24 cellular contexts compared by ENCODE assay signal in the genomic region with DNA sequence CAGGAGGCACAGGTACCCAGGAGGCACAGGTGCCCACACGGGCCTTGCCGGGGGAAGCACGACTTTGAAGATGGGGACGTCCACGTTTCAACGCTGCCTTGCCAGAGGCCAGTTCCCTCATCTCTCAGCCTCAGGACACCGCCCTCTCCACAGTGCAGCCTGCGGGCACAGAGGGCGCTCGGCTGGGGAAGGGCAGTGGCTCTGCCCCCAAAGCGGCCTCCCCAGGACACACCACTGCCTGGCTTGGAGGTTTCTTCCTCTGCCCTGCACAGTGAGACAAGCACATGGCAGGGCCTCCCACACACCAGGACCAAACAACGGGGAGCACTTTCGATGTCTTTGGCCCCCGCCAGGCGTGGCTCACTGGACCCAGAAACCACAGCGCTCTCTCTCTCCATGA.
DNase-seq lines count a peak whose midpoint lies in the region; ATAC-seq and TF ChIP-seq lines count a peak whose summit lies in the region.
"Had no signal": no experiment of that assay in that cellular context is flagged by ENCODE, and none has a peak within 500 bp of the region (broad histone marks: within the 10 kb centered on the region; RNA-seq: fewer than 3 reads in every experiment).

No MANE protein-coding gene starts in this region.

- H3K36me3 Mint-ChIP-seq in activated CD8-positive, alpha-beta T cell treated with anti-CD3 and anti-CD28 coated beads, Interleukin-2, amount 10 ng/mL, durations not matched to agents 7 days and 5 days (ENCODE audit: low read depth): peaks cover 10% of the 10 kb centered on the region
- H3K36me3 Mint-ChIP-seq in activated CD8-positive, alpha-beta T cell treated with anti-CD3 and anti-CD28 coated beads for 36 hours (ENCODE audit: low read depth): peaks cover 22% of the 10 kb centered on the region
- H3K36me3 Mint-ChIP-seq in CD8-positive, alpha-beta T cell: peaks cover 75% of the 10 kb centered on the region
- H3K36me3 Mint-ChIP-seq in brain (peaks cover 11% of the 10 kb centered on the region), neural crest cell (ENCODE audit: low read depth) (peaks cover 3% of the 10 kb centered on the region)

- CTCF ChIA-PET in activated CD8-positive, alpha-beta T cell treated with anti-CD3 and anti-CD28 coated beads, Interleukin-2, amount 10 ng/mL, durations not matched to agents 7 days and 5 days (lab: Charles Lee): interaction anchor here (1.6 kb wide), 1 partner anchor 8 kb away, joined by 3 read pairs; no protein-coding TSS in a partner anchor
- CTCF ChIA-PET in activated CD8-positive, alpha-beta T cell treated with anti-CD3 and anti-CD28 coated beads for 36 hours (lab: Charles Lee): no interaction called here
- CTCF ChIA-PET in CD8-positive, alpha-beta T cell (lab: Charles Lee): no interaction called here

- no peak overlapping the region for H3K4me3 Mint-ChIP-seq in activated CD8-positive, alpha-beta T cell treated with anti-CD3 and anti-CD28 coated beads, Interleukin-2, amount 10 ng/mL, durations not matched to agents 7 days and 5 days
- no peak overlapping the region for H3K4me3 Mint-ChIP-seq in activated CD8-positive, alpha-beta T cell treated with anti-CD3 and anti-CD28 coated beads for 36 hours
- H3K4me3 Mint-ChIP-seq in CD8-positive, alpha-beta T cell: no peak overlapping the region
- H3K4me3 Mint-ChIP-seq in brain: no peak overlapping the region
- H3K4me3 Mint-ChIP-seq in neural crest cell: no peak overlapping the region
- H3K4me3 Mint-ChIP-seq: nephron progenitor cell had no signal

- peaks cover 27% of the 10 kb centered on the region for H3K4me1 Mint-ChIP-seq in activated CD8-positive, alpha-beta T cell treated with anti-CD3 and anti-CD28 coated beads, Interleukin-2, amount 10 ng/mL, durations not matched to agents 7 days and 5 days (ENCODE audit: low read depth)
- H3K4me1 Mint-ChIP-seq in activated CD8-positive, alpha-beta T cell treated with anti-CD3 and anti-CD28 coated beads for 36 hours (ENCODE audit: low read depth): peaks cover 57% of the 10 kb centered on the region
- peaks cover 69% of the 10 kb centered on the region for H3K4me1 Mint-ChIP-seq in CD8-positive, alpha-beta T cell (ENCODE audit: low read depth)
- peaks cover 46% of the 10 kb centered on the region for H3K4me1 Mint-ChIP-seq in brain
- peaks cover 69% of the 10 kb centered on the region for H3K4me1 Mint-ChIP-seq in neural crest cell

- H3K27ac ChIP-seq in CD8-positive, alpha-beta T cell (ENCODE audit: low read depth, low read length): no peak overlapping the region
- H3K27ac ChIP-seq: HL-60, psoas muscle had no signal

- POLR2A ChIA-PET in activated CD8-positive, alpha-beta T cell treated with anti-CD3 and anti-CD28 coated beads, Interleukin-2, amount 10 ng/mL, durations not matched to agents 7 days and 5 days (lab: Charles Lee): no interaction called here
- POLR2A ChIA-PET in activated CD8-positive, alpha-beta T cell treated with anti-CD3 and anti-CD28 coated beads for 36 hours (lab: Charles Lee): no interaction called here
- POLR2A ChIA-PET in CD8-positive, alpha-beta T cell (lab: Charles Lee): no interaction called here

- H3K27me3 Mint-ChIP-seq in activated CD8-positive, alpha-beta T cell treated with anti-CD3 and anti-CD28 coated beads, Interleukin-2, amount 10 ng/mL, durations not matched to agents 7 days and 5 days (ENCODE audit: low read depth): no peaks in the 10 kb centered on the region
- H3K27me3 Mint-ChIP-seq in activated CD8-positive, alpha-beta T cell treated with anti-CD3 and anti-CD28 coated beads for 36 hours: no peaks in the 10 kb centered on the region
- H3K27me3 Mint-ChIP-seq in CD8-positive, alpha-beta T cell (ENCODE audit: low read depth): no peaks in the 10 kb centered on the region
- H3K27me3 Mint-ChIP-seq in brain (no peaks in the 10 kb centered on the region), neural crest cell (ENCODE audit: low read depth) (no peaks in the 10 kb centered on the region)

- peaks cover 55% of the 10 kb centered on the region for H3K36me3 ChIP-seq in CD8-positive, alpha-beta T cell (ENCODE audit: insufficient read depth, low read length)
- H3K36me3 ChIP-seq: uterus had no signal

- H3K9me3 ChIP-seq in CD8-positive, alpha-beta T cell (ENCODE audit: low read length): no peaks in the 10 kb centered on the region
- H3K9me3 ChIP-seq: esophagus squamous epithelium, psoas muscle, uterus had no signal

- H3K27ac Mint-ChIP-seq in activated CD8-positive, alpha-beta T cell treated with anti-CD3 and anti-CD28 coated beads, Interleukin-2, amount 10 ng/mL, durations not matched to agents 7 days and 5 days: no peak overlapping the region
- H3K27ac Mint-ChIP-seq in activated CD8-positive, alpha-beta T cell treated with anti-CD3 and anti-CD28 coated beads for 36 hours: no peak overlapping the region
- peak overlapping the region; percentile 52 for H3K27ac Mint-ChIP-seq in CD8-positive, alpha-beta T cell
- H3K27ac Mint-ChIP-seq in brain (peak overlapping the region; percentile 20 to 82 (median 73)), neural crest cell (ENCODE audit: unreplicated experiment) (peak overlapping the region; percentile 97)
- H3K27ac Mint-ChIP-seq: nephron progenitor cell had no signal

- intact Hi-C loops in activated CD8-positive, alpha-beta T cell treated with anti-CD3 and anti-CD28 coated beads for 36 hours (cut with micrococcal nuclease): no loop called here
- intact Hi-C loops in CD8-positive, alpha-beta T cell (cut with DNase I, micrococcal nuclease): no loop called here

- no peaks in the 10 kb centered on the region for H3K9me3 Mint-ChIP-seq in activated CD8-positive, alpha-beta T cell treated with anti-CD3 and anti-CD28 coated beads, Interleukin-2, amount 10 ng/mL, durations not matched to agents 7 days and 5 days (ENCODE audit: insufficient read depth)
- H3K9me3 Mint-ChIP-seq in activated CD8-positive, alpha-beta T cell treated with anti-CD3 and anti-CD28 coated beads for 36 hours: no peaks in the 10 kb centered on the region
- no peaks in the 10 kb centered on the region for H3K9me3 Mint-ChIP-seq in CD8-positive, alpha-beta T cell
- H3K9me3 Mint-ChIP-seq in brain (peaks cover 0 to 3% (median 2%) of the 10 kb centered on the region in 5 experiments), neural crest cell (no peaks in the 10 kb centered on the region)
- H3K9me3 Mint-ChIP-seq: nephron progenitor cell had no signal

- ATAC-seq in activated CD8-positive, alpha-beta T cell treated with anti-CD3 and anti-CD28 coated beads, Interleukin-2, amount 10 ng/mL, durations not matched to agents 7 days and 5 days: peak; percentile 45
- no peak for ATAC-seq in activated CD8-positive, alpha-beta T cell treated with anti-CD3 and anti-CD28 coated beads for 36 hours
- ATAC-seq in CD8-positive, alpha-beta T cell: no peak
- ATAC-seq in HG03432 (IDR thresholded peaks at IDR 0.05; ENCODE audit: unreplicated experiment): no peak
- no peak for ATAC-seq in HG02588 (IDR thresholded peaks at IDR 0.05; ENCODE audit: unreplicated experiment)
- ATAC-seq: HCT116, psoas muscle had no signal

- H3K27me3 ChIP-seq in CD8-positive, alpha-beta T cell (ENCODE audit: insufficient read depth, low read length): no peaks in the 10 kb centered on the region
- H3K27me3 ChIP-seq: esophagus squamous epithelium, uterus had no signal

- peaks cover 57% of the 10 kb centered on the region for H3K4me1 ChIP-seq in CD8-positive, alpha-beta T cell (ENCODE audit: insufficient read depth, low read length)

- no peak for DNase-seq in activated CD8-positive, alpha-beta T cell treated with anti-CD3 and anti-CD28 coated beads, Interleukin-2, amount 10 ng/mL, durations not matched to agents 7 days and 5 days
- DNase-seq in activated CD8-positive, alpha-beta T cell treated with anti-CD3 and anti-CD28 coated beads for 36 hours: no peak
- no peak for DNase-seq in CD8-positive, alpha-beta T cell
- DNase-seq in neural crest cell (ENCODE audit: low read depth, low spot score) (no peak), mesenteric fat pad (ENCODE audit: low spot score) (no peak)
- DNase-seq: 8988T; activated CD4-positive, CD25-positive, alpha-beta regulatory T cell treated with anti-CD3 and anti-CD28 coated beads, Interleukin-2, amount 50 U/mL, for 72 hours; activated CD8-positive, alpha-beta memory T cell treated with anti-CD3 and anti-CD28 coated beads, Interleukin-2, amount 50 U/mL, for 48 hours; AML-193; effector memory CD4-positive, alpha-beta T cell; esophagus squamous epithelium; mesendoderm; NCI-H1417; NCI-H2107; NCI-H510A treated with DMSO at 0.1 percent for 48 hours; nephron progenitor cell; stimulated activated CD4-positive, alpha-beta T cell treated with anti-CD3 and anti-CD28 coated beads, Interleukin-4, amount 100 ng/mL, for 4 hours; uterus had no signal

- no peak overlapping the region for H3K4me3 ChIP-seq in CD8-positive, alpha-beta T cell (ENCODE audit: low read depth, low read length)
- H3K4me3 ChIP-seq: esophagus squamous epithelium, psoas muscle, uterus had no signal

- no peak for TF ChIP-seq CTCF in activated CD8-positive, alpha-beta T cell treated with anti-CD3 and anti-CD28 coated beads for 36 hours (IDR thresholded peaks at IDR 0.05)
- no peak for TF ChIP-seq CTCF in CD8-positive, alpha-beta T cell (IDR thresholded peaks at IDR 0.05)
- TF ChIP-seq CTCF in brain (conservative IDR thresholded peaks at IDR 0.05) (no peak), neural crest cell (conservative IDR thresholded peaks at IDR 0.05) (no peak)

Comparison
In these comparisons a context has a peak if more than half of its experiments do, and no peak if none do; other contexts are left out.
1. H3K27ac Mint-ChIP-seq: peak in CD8-positive, alpha-beta T cell (single experiment), brain (5 of 5) and neural crest cell (single experiment); none in activated CD8-positive, alpha-beta T cell treated with anti-CD3 and anti-CD28 coated beads, Interleukin-2, amount 10 ng/mL, durations not matched to agents 7 days and 5 days (single experiment) and activated CD8-positive, alpha-beta T cell treated with anti-CD3 and anti-CD28 coated beads for 36 hours (single experiment).